1 cellular context compared by ENCODE assay signal in genomic region chr11:15113381-15113780, GRCh38.
TF ChIP-seq lines count a peak whose summit lies in the region.

No MANE protein-coding gene starts in this region.

TF ChIP-seq in HepG2, 621 proteins besides CTCF, POLR2A, EP300 and RAD21 (continued from another document):
- no peak for TF ChIP-seq RERE (CRISPR knock-in tag; IDR thresholded peaks at IDR 0.05; ENCODE audit: low read depth)
- no peak for TF ChIP-seq ZNF570 (CRISPR knock-in tag; IDR thresholded peaks at IDR 0.05; ENCODE audit: borderline replicate concordance)
- no peak for TF ChIP-seq TOE1 (CRISPR knock-in tag; IDR thresholded peaks at IDR 0.05)
- no peak for TF ChIP-seq FOXA3 (CRISPR knock-in tag; IDR thresholded peaks at IDR 0.05)
- no peak for TF ChIP-seq ZFY (CRISPR knock-in tag; IDR thresholded peaks at IDR 0.05)
- TF ChIP-seq ZFP82 (CRISPR knock-in tag; IDR thresholded peaks at IDR 0.05; ENCODE audit: borderline replicate concordance), result no peak
- TF ChIP-seq JUN (CRISPR knock-in tag; IDR thresholded peaks at IDR 0.05), result no peak
- TF ChIP-seq ZNF17 (CRISPR knock-in tag; IDR thresholded peaks at IDR 0.05), result no peak
- no peak for TF ChIP-seq MYC (CRISPR knock-in tag; IDR thresholded peaks at IDR 0.05; ENCODE audit: borderline replicate concordance)
- no peak for TF ChIP-seq HMGXB4 (CRISPR knock-in tag; IDR thresholded peaks at IDR 0.05; ENCODE audit: borderline replicate concordance in 1 of 2, low read depth in 1 of 2)
TF ChIP-seq in HepG2: peak in this region for 0.
